9 cellular contexts compared by ENCODE assay signal in the genomic region with DNA sequence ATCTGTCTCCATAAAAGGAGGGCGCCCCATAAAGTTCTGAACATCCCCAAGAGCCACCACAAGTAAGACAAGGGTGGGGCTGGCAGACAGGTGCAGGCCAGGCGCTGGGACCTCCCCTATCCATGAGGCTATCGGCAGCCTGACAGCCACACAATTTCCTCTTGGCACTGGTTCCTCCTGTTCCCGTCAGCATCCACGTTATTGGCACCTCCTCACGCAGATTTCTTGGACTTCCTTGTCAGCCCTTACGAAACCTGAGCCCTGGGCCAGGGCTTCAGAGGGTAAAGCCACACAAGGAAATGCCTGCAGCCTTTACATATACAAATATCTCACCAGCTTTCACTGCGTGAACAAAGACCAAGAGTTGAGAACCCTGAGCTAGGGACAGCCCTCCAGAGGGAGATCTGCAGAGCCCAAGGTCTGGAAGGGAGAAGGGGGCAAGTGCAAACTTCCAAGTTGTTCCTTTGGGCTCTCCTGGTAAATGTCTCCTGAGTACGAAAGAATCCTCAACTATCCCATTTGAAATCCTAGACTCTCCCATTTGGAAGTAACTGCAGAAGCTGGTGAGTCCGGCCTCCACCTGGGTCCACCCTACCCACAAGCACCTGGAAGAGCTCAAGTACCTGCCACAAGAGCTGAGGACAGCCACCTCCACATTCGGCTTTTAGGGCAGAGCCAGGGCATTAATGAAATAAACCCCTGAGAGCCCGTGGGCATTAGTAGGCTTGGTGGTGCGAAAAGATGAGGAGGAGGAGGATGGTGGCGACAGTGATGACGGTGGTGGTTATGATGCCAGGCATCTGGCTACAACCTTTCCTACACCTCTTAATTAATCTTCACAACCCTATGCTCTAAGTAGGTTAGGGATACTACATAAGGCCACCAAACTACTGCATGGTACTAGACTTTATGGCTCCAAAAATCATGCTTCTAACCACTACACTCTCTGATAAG. TPM values are rescaled to one million over a fixed set of nuclear protein-coding genes. Genes with fewer than 3 reads are reported as not detected.
A peak's percentile ranks its signal among the peaks of the same experiment; 100 is the strongest.
DNase-seq lines count a peak whose midpoint lies in the region; ATAC-seq, FAIRE-seq and TF ChIP-seq lines count a peak whose summit lies in the region.
"Had no signal": no experiment of that assay in that cellular context is flagged by ENCODE, and none has a peak within 500 bp of the region (broad histone marks: within the 10 kb centered on the region; RNA-seq: fewer than 3 reads in every experiment).

No MANE protein-coding gene starts in this region.

- H3K27me3 ChIP-seq in transverse colon, result no peaks in the 10 kb centered on the region
- H3K27me3 ChIP-seq: cardiac muscle cell had no signal

- peaks cover 0 to 3% (median 1%) of the 10 kb centered on the region in 4 donors for H3K36me3 ChIP-seq in transverse colon
- H3K36me3 ChIP-seq: cardiac muscle cell had no signal

- H3K4me2 ChIP-seq in A549, result peak overlapping the region; percentile 61

- WGBS in A549 (ENCODE audit: missing lambda C conversion rate), result 46% methylated on average over 14 of the region's 15 CpGs
- 0 to 52% methylated on average over 2 to 15 of the region's 15 CpGs for WGBS in transverse colon (ENCODE audit: low coverage in 1 of 2), 2 donors

- no peak for TF ChIP-seq POLR2A in A549 (IDR thresholded peaks at IDR 0.05; ENCODE audit: low read length)
- peak; percentile 68 for TF ChIP-seq POLR2A in transverse colon (IDR thresholded peaks at IDR 0.05)

- no peak for FAIRE-seq in A549 (lab: Jason Lieb, UNC)

- TF ChIP-seq EP300 in A549 (IDR thresholded peaks at IDR 0.05) (no peak), transverse colon (IDR thresholded peaks at IDR 0.05; ENCODE audit: low read depth) (no peak)

- no peak for TF ChIP-seq RAD21 in A549 (conservative IDR thresholded peaks at IDR 0.05 in 1 of 2, IDR thresholded peaks at IDR 0.05 in 1 of 2)

- ATAC-seq in A549 (peak; percentile 72 to 81), left cardiac atrium (peak; percentile 83 to 85)

- intact Hi-C loops in left cardiac atrium (cut with DNase I), result no loop called here
- intact Hi-C loops in transverse colon (cut with DNase I; ENCODE audit: low total_unique reads), result no loop called here

- peak; percentile 37 to 89 for DNase-seq in A549 (ENCODE audit: low read depth in 1 of 2, low spot score in 1 of 2)
- peak; percentile 26 for DNase-seq in GM19238 (ENCODE audit: insufficient read length, low spot score)
- DNase-seq in HT-29 (ENCODE audit: low spot score), result peak; percentile 86
- DNase-seq in activated T-helper 1 cell treated with Interleukin-2 at 50 U/mL for 16 hours (ENCODE audit: low read depth), result peak; percentile 52
- peak; percentile 83 for DNase-seq in left cardiac atrium
- peak; percentile 90 for DNase-seq in transverse colon
- DNase-seq in dedifferentiated amniotic fluid mesenchymal stem cell (ENCODE audit: extremely low spot score), result no peak
- DNase-seq in NCI-H82 (lab: John Stamatoyannopoulos, UW), result no peak

- H3K9me3 ChIP-seq in A549 (no peaks in the 10 kb centered on the region), transverse colon (no peaks in the 10 kb centered on the region)

- peaks cover 54% of the 10 kb centered on the region for H3K4me1 ChIP-seq in A549
- H3K4me1 ChIP-seq in transverse colon, result peaks cover 4 to 58% (median 19%) of the 10 kb centered on the region in 4 donors

- in situ Hi-C loops in transverse colon (cut with MboI; ENCODE audit: low pct_ligation_motif_present in 1 of 4, low pct_unique_long_range_greater_than_20kb in 1 of 4, low sequenced_read_pairs in 3 of 4), result no loop called here

- peak overlapping the region; percentile 62 to 67 for H3K27ac ChIP-seq in A549
- peak overlapping the region; percentile 84 to 91 (median 89) for H3K27ac ChIP-seq in transverse colon
- H3K27ac ChIP-seq: cardiac muscle cell had no signal

- TF ChIP-seq CTCF in A549 (IDR thresholded peaks at IDR 0.05), result no peak
- no peak for TF ChIP-seq CTCF in transverse colon (IDR thresholded peaks at IDR 0.05)

- CTCF ChIA-PET in A549 (lab: Yijun Ruan, JAX), result interaction anchor here (0.6 to 2.3 kb wide), 3 partner anchors 10 to 700 kb away, joined by 3 to 8 read pairs (median 3); no protein-coding TSS in a partner anchor

- POLR2A ChIA-PET in A549 (lab: Yijun Ruan, JAX), result no interaction called here

- H3K4me3 ChIP-seq in A549 (no peak overlapping the region), transverse colon (peak overlapping the region in 1 of 4 donors; percentile 4)
- H3K4me3 ChIP-seq: cardiac muscle cell had no signal

TF ChIP-seq in A549, 52 proteins besides CTCF, POLR2A, EP300 and RAD21:
- no peak for TF ChIP-seq MAZ (IDR thresholded peaks at IDR 0.05; ENCODE audit: borderline replicate concordance, low read depth, low read length)
- TF ChIP-seq JUN (IDR thresholded peaks at IDR 0.05), result 0 out of 5 replicates have a peak, but pooled peaks of 1 of the 2 experiments have one; percentile 50
- no peak for TF ChIP-seq ZFP36 (IDR thresholded peaks at IDR 0.05; ENCODE audit: borderline replicate concordance, partially characterized antibody)
- TF ChIP-seq FOXS1 (CRISPR knock-in tag; IDR thresholded peaks at IDR 0.05), result no peak
- no peak for TF ChIP-seq REST (IDR thresholded peaks at IDR 0.05)
- TF ChIP-seq JUNB (IDR thresholded peaks at IDR 0.05), result no peak
- TF ChIP-seq HES2 (IDR thresholded peaks at IDR 0.05), result no peak
- no peak for TF ChIP-seq CHD4 (IDR thresholded peaks at IDR 0.05; ENCODE audit: borderline replicate concordance)
- no peak for TF ChIP-seq HMGXB4 (CRISPR knock-in tag; IDR thresholded peaks at IDR 0.05; ENCODE audit: borderline replicate concordance)
- TF ChIP-seq GATA3 (IDR thresholded peaks at IDR 0.05; ENCODE audit: borderline replicate concordance), result peak; percentile 20; the same call in 1 of the 2 replicates
- TF ChIP-seq MYC (IDR thresholded peaks at IDR 0.05; ENCODE audit: borderline replicate concordance, low read length), result no peak
- no peak for TF ChIP-seq ZC3H11A (IDR thresholded peaks at IDR 0.05)
- TF ChIP-seq ESRRA (IDR thresholded peaks at IDR 0.05; ENCODE audit: borderline replicate concordance, low read length), result no peak
- TF ChIP-seq, protein P1, sequence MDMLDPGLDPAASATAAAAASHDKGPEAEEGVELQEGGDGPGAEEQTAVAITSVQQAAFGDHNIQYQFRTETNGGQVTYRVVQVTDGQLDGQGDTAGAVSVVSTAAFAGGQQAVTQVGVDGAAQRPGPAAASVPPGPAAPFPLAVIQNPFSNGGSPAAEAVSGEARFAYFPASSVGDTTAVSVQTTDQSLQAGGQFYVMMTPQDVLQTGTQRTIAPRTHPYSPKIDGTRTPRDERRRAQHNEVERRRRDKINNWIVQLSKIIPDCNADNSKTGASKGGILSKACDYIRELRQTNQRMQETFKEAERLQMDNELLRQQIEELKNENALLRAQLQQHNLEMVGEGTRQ (IDR thresholded peaks at IDR 0.05), result no peak
- no peak for TF ChIP-seq ZSCAN20 (CRISPR knock-in tag; IDR thresholded peaks at IDR 0.05)
- TF ChIP-seq CEBPB (IDR thresholded peaks at IDR 0.05), result 0 out of 4 replicates have a peak, but pooled peaks of 1 of the 2 experiments have one; percentile 24

RNA-seq across cellular contexts. Expression of gene TC2N, which starts 5.5 kb away (rescaled TPM):
- polyA plus RNA-seq in A549 (2011; rRNA removed) (5.5 and 7.1 TPM in 2 replicates), A549 (2017; fragmentation: RNase III; extraction: RNeasy Plus Mini Kit Qiagen cat#74134 plus additional on column Dnase treatment) (0.43 to 0.80 TPM (median 0.43 TPM) in 3 replicates)
- polyA plus RNA-seq in A549 (2012; cell fraction: cytosol; rRNA removed), result 0.29 and 0.30 TPM in 2 replicates
- 0.18 and 0.20 TPM in 2 replicates for polyA plus RNA-seq in A549 (2012; cell fraction: nucleus; rRNA removed)
- polyA minus RNA-seq in A549 (2011; rRNA and poly(A)+ RNA removed), result 4.4 and 4.6 TPM in 2 replicates
- total RNA-seq in HT-29 (2014; rRNA removed; shearing (Covaris generic)), result 13.9 and 14.2 TPM in 2 replicates
- total RNA-seq in left cardiac atrium (10 to 100 TPM in 1 of 2 donors, 1 to 10 TPM in 1; 9.8 to 20.8 TPM), transverse colon (10 to 100 TPM; 36.0 to 85.4 (median 53.7) TPM)

Comparison
In these comparisons a context has a peak if more than half of its experiments do, and no peak if none do; other contexts are left out.
1. DNase-seq: peak in A549 (2 of 2), GM19238 (single experiment), HT-29 (single experiment), activated T-helper 1 cell treated with Interleukin-2 at 50 U/mL for 16 hours (single experiment), left cardiac atrium (single experiment) and transverse colon (single experiment); none in dedifferentiated amniotic fluid mesenchymal stem cell (single experiment) and NCI-H82 (single experiment).